In genomic region chr17:283911-284675, GRCh38 we compare ENCODE assay signal across 10 cellular contexts.
"Had no signal": no experiment of that assay in that cellular context is flagged by ENCODE, and none has a peak within 500 bp of the region (broad histone marks: within the 10 kb centered on the region; RNA-seq: fewer than 3 reads in every experiment).

No MANE protein-coding gene starts in this region.

- H3K27me3 ChIP-seq: cardiac muscle cell, colonic mucosa, vagina had no signal

- H3K4me1 ChIP-seq: colonic mucosa, vagina had no signal

- H3K36me3 Mint-ChIP-seq: activated CD4-positive, alpha-beta memory T cell treated with anti-CD3 and anti-CD28 coated beads for 36 hours had no signal

- H3K36me3 ChIP-seq: cardiac muscle cell, colonic mucosa, vagina had no signal

- H3K9me3 Mint-ChIP-seq: activated CD4-positive, alpha-beta memory T cell treated with anti-CD3 and anti-CD28 coated beads for 36 hours; activated T-cell treated with anti-CD3 and anti-CD28 coated beads, Interleukin-2, amount 50 U/mL, for 4 hours had no signal

- H3K4me3 ChIP-seq: cardiac muscle cell, colonic mucosa, lung, vagina had no signal

- DNase-seq: activated CD4-positive, alpha-beta memory T cell treated with anti-CD3 and anti-CD28 coated beads for 36 hours; activated T-cell treated with anti-CD3 and anti-CD28 coated beads, Interleukin-2, amount 50 U/mL, for 4 hours; colonic mucosa; foreskin melanocyte; midbrain; nucleus accumbens; stimulated activated CD4-positive, alpha-beta T cell treated with anti-CD3 and anti-CD28 coated beads, Interleukin-4, amount 100 ng/mL, for 4 hours had no signal

- H3K4me3 Mint-ChIP-seq: activated CD4-positive, alpha-beta memory T cell treated with anti-CD3 and anti-CD28 coated beads for 36 hours; activated T-cell treated with anti-CD3 and anti-CD28 coated beads, Interleukin-2, amount 50 U/mL, for 4 hours had no signal

- ATAC-seq: activated T-cell treated with anti-CD3 and anti-CD28 coated beads, Interleukin-2, amount 50 U/mL, for 4 hours had no signal

- H3K27ac ChIP-seq: cardiac muscle cell, colonic mucosa, vagina had no signal

- H3K27ac Mint-ChIP-seq: activated CD4-positive, alpha-beta memory T cell treated with anti-CD3 and anti-CD28 coated beads for 36 hours had no signal

- H3K27me3 Mint-ChIP-seq: activated CD4-positive, alpha-beta memory T cell treated with anti-CD3 and anti-CD28 coated beads for 36 hours had no signal

- H3K9me3 ChIP-seq: colonic mucosa, vagina had no signal
